ENCODE assay signal across 9 cellular contexts in genomic region chr6:47135772-47136171, GRCh38.
DNase-seq lines count a peak whose midpoint lies in the region; ATAC-seq, FAIRE-seq and TF ChIP-seq lines count a peak whose summit lies in the region.
"Had no signal": no experiment of that assay in that cellular context is flagged by ENCODE, and none has a peak within 500 bp of the region (broad histone marks: within the 10 kb centered on the region; RNA-seq: fewer than 3 reads in every experiment).

No MANE protein-coding gene starts in this region.

- H3K4me3 ChIP-seq in Caco-2 (ENCODE audit: low read depth, low read length) (no peak overlapping the region), K562 (no peak overlapping the region)
- no peak overlapping the region for H3K4me3 ChIP-seq in CD4-positive, alpha-beta memory T cell (ENCODE audit: low read length in 2 of 2)
- H3K4me3 ChIP-seq: GM12878 had no signal

- no peaks in the 10 kb centered on the region for H4K20me1 ChIP-seq in K562 (replicated peaks; ENCODE audit: control insufficient read depth, insufficient read depth, low read length)

- no peaks in the 10 kb centered on the region for H3K36me3 Mint-ChIP-seq in Caco-2 (ENCODE audit: insufficient read depth, unreplicated experiment)
- no peaks in the 10 kb centered on the region for H3K36me3 Mint-ChIP-seq in activated CD4-positive, alpha-beta T cell treated with anti-CD3 and anti-CD28 coated beads, Interleukin-2, amount 10 ng/mL, durations not matched to agents 7 days and 5 days (ENCODE audit: low read depth)
- H3K36me3 Mint-ChIP-seq in activated CD4-positive, alpha-beta memory T cell treated with anti-CD3 and anti-CD28 coated beads, Interleukin-2, amount 10 ng/mL, durations not matched to agents 7 days and 5 days (ENCODE audit: low read depth): no peaks in the 10 kb centered on the region
- no peaks in the 10 kb centered on the region for H3K36me3 Mint-ChIP-seq in CD4-positive, alpha-beta memory T cell

- H3K9me3 ChIP-seq in Caco-2 (no peaks in the 10 kb centered on the region), K562 (replicated peaks; ENCODE audit: control insufficient read depth, insufficient read depth, low read depth, low read length) (no peaks in the 10 kb centered on the region)
- H3K9me3 ChIP-seq in CD4-positive, alpha-beta memory T cell (ENCODE audit: control insufficient read depth in 1 of 2, low read length in 2 of 2): no peaks in the 10 kb centered on the region

- TF ChIP-seq EP300 in K562 (IDR thresholded peaks at IDR 0.05; ENCODE audit: low read length): peak; percentile 77

- H3K4me1 ChIP-seq in Caco-2: peaks cover 53% of the 10 kb centered on the region
- peaks cover 17 to 42% of the 10 kb centered on the region in 2 experiments for H3K4me1 ChIP-seq in K562 (replicated peaks in 1 of 2; ENCODE audit: control insufficient read depth in 2 of 2, insufficient read depth in 2 of 2, low read length in 2 of 2)
- no peaks in the 10 kb centered on the region for H3K4me1 ChIP-seq in CD4-positive, alpha-beta memory T cell (ENCODE audit: insufficient read depth, low read length)

- peak overlapping the region in 1 of 2 experiments; percentile 67; a peak in 2 of 4 replicates for H3K9ac ChIP-seq in K562 (ENCODE audit: insufficient read depth in 1 of 2, low read depth in 2 of 2, low read length in 2 of 2)

- H3K4me1 Mint-ChIP-seq in Caco-2 (ENCODE audit: low read depth, unreplicated experiment): peaks cover 48% of the 10 kb centered on the region
- H3K4me1 Mint-ChIP-seq in activated CD4-positive, alpha-beta T cell treated with anti-CD3 and anti-CD28 coated beads, Interleukin-2, amount 10 ng/mL, durations not matched to agents 7 days and 5 days: peaks cover 7% of the 10 kb centered on the region
- H3K4me1 Mint-ChIP-seq in activated CD4-positive, alpha-beta memory T cell treated with anti-CD3 and anti-CD28 coated beads, Interleukin-2, amount 10 ng/mL, durations not matched to agents 7 days and 5 days: no peaks in the 10 kb centered on the region
- no peaks in the 10 kb centered on the region for H3K4me1 Mint-ChIP-seq in CD4-positive, alpha-beta memory T cell

- no peaks in the 10 kb centered on the region for H3K79me2 ChIP-seq in K562 (ENCODE audit: control insufficient read depth, insufficient read depth, low read length)

- H3K27me3 ChIP-seq in Caco-2 (replicated peaks; ENCODE audit: control insufficient read depth, insufficient read depth, low read length) (no peaks in the 10 kb centered on the region), K562 (ENCODE audit: control insufficient read depth in 2 of 2, insufficient read depth in 2 of 2, low read length in 2 of 2) (no peaks in the 10 kb centered on the region)
- no peaks in the 10 kb centered on the region for H3K27me3 ChIP-seq in CD4-positive, alpha-beta memory T cell (ENCODE audit: insufficient read depth, low read length)

- intact Hi-C loops in Caco-2 (cut with micrococcal nuclease; ENCODE audit: unreplicated experiment) (loop anchor here (1.0 to 2.0 kb wide), 2 partner anchors 39 to 53 kb away; no protein-coding TSS in a partner anchor), K562 (cut with micrococcal nuclease) (no loop called here)
- intact Hi-C loops in CD4-positive, alpha-beta memory T cell (cut with micrococcal nuclease): no loop called here

- H3K4me3 Mint-ChIP-seq in Caco-2 (ENCODE audit: unreplicated experiment): peak overlapping the region; percentile 9
- H3K4me3 Mint-ChIP-seq in activated CD4-positive, alpha-beta T cell treated with anti-CD3 and anti-CD28 coated beads, Interleukin-2, amount 10 ng/mL, durations not matched to agents 7 days and 5 days: no peak overlapping the region
- no peak overlapping the region for H3K4me3 Mint-ChIP-seq in activated CD4-positive, alpha-beta memory T cell treated with anti-CD3 and anti-CD28 coated beads, Interleukin-2, amount 10 ng/mL, durations not matched to agents 7 days and 5 days
- no peak overlapping the region for H3K4me3 Mint-ChIP-seq in CD4-positive, alpha-beta memory T cell

- POLR2A ChIA-PET in Caco-2 (lab: Charles Lee) (no interaction called here), K562 (lab: Yijun Ruan, JAX) (interaction anchor here (1.2 kb wide), 1 partner anchor 8 kb away, joined by 5 read pairs; no protein-coding TSS in a partner anchor)
- POLR2A ChIA-PET in activated CD4-positive, alpha-beta T cell treated with anti-CD3 and anti-CD28 coated beads, Interleukin-2, amount 10 ng/mL, durations not matched to agents 7 days and 5 days (lab: Charles Lee): no interaction called here
- POLR2A ChIA-PET in activated CD4-positive, alpha-beta memory T cell treated with anti-CD3 and anti-CD28 coated beads, Interleukin-2, amount 10 ng/mL, durations not matched to agents 7 days and 5 days (lab: Charles Lee): no interaction called here
- POLR2A ChIA-PET in CD4-positive, alpha-beta memory T cell (lab: Charles Lee; ENCODE audit: partially characterized antibody): no interaction called here

- CTCF ChIA-PET in Caco-2 (lab: Charles Lee) (no interaction called here), K562 (lab: Yijun Ruan, JAX; ENCODE audit: low intra/inter-chr PET ratio) (no interaction called here)
- CTCF ChIA-PET in activated CD4-positive, alpha-beta T cell treated with anti-CD3 and anti-CD28 coated beads, Interleukin-2, amount 10 ng/mL, durations not matched to agents 7 days and 5 days (lab: Charles Lee): interaction anchor here (0.7 kb wide), 1 partner anchor 67 kb away, joined by 3 read pairs; no protein-coding TSS in a partner anchor
- CTCF ChIA-PET in activated CD4-positive, alpha-beta memory T cell treated with anti-CD3 and anti-CD28 coated beads, Interleukin-2, amount 10 ng/mL, durations not matched to agents 7 days and 5 days (lab: Charles Lee): no interaction called here
- CTCF ChIA-PET in CD4-positive, alpha-beta memory T cell (lab: Charles Lee; ENCODE audit: partially characterized antibody): no interaction called here

- H3K36me3 ChIP-seq in Caco-2 (ENCODE audit: control insufficient read depth, insufficient read depth, low read length) (no peaks in the 10 kb centered on the region), K562 (ENCODE audit: control insufficient read depth, insufficient read depth, low read length) (no peaks in the 10 kb centered on the region)
- H3K36me3 ChIP-seq in CD4-positive, alpha-beta memory T cell (ENCODE audit: insufficient read depth, low read length): no peaks in the 10 kb centered on the region

- peak overlapping the region; percentile 15 for H2AFZ ChIP-seq in K562 (ENCODE audit: low read depth, low read length)

- TF ChIP-seq RAD21 in K562 (CRISPR knock-in tag; conservative IDR thresholded peaks at IDR 0.05 in 1 of 2, IDR thresholded peaks at IDR 0.05 in 1 of 2): no peak

- ATAC-seq in K562: 0 out of 3 replicates have a peak, but pooled peaks have one; percentile 16
- ATAC-seq: GM12878 had no signal

- peak overlapping the region; percentile 32; the same call in 1 of the 2 replicates for H3K4me2 ChIP-seq in K562 (ENCODE audit: insufficient read depth, low read length)

- no peak for TF ChIP-seq POLR2A in K562 (conservative IDR thresholded peaks at IDR 0.05)

- peak; percentile 51 for FAIRE-seq in K562 (lab: Jason Lieb, UNC)
- FAIRE-seq: GM12878 had no signal

- H3K9me1 ChIP-seq in K562 (ENCODE audit: control insufficient read depth, insufficient read depth, low read length): no peaks in the 10 kb centered on the region

- WGBS in K562 (ENCODE audit: insufficient coverage, low coverage, missing lambda C conversion rate): 6% methylated on average over 3 of the region's 3 CpGs

- peak overlapping the region; percentile 81 for H3K27ac Mint-ChIP-seq in Caco-2 (ENCODE audit: unreplicated experiment)
- no peak overlapping the region for H3K27ac Mint-ChIP-seq in activated CD4-positive, alpha-beta T cell treated with anti-CD3 and anti-CD28 coated beads, Interleukin-2, amount 10 ng/mL, durations not matched to agents 7 days and 5 days
- H3K27ac Mint-ChIP-seq in activated CD4-positive, alpha-beta memory T cell treated with anti-CD3 and anti-CD28 coated beads, Interleukin-2, amount 10 ng/mL, durations not matched to agents 7 days and 5 days: no peak overlapping the region
- H3K27ac Mint-ChIP-seq in CD4-positive, alpha-beta memory T cell: no peak overlapping the region

- DNase-seq in Caco-2 (peak in 1 of 2 experiments; percentile 53), NCI-H146 treated with DMSO at 0.1 percent for 48 hours (lab: John Stamatoyannopoulos, UW; ENCODE audit: unreplicated experiment) (peak; percentile 39), K562 (ENCODE audit: extremely low read depth in 1 of 4, low spot score in 3 of 4) (peak; percentile 44 to 70 (median 50)), lung microvascular endothelial cell (ENCODE audit: low read depth in 2 of 2) (peak; percentile 92 to 93)
- DNase-seq in activated CD4-positive, alpha-beta T cell treated with anti-CD3 and anti-CD28 coated beads, Interleukin-2, amount 10 ng/mL, durations not matched to agents 7 days and 5 days: no peak
- DNase-seq in activated CD4-positive, alpha-beta memory T cell treated with anti-CD3 and anti-CD28 coated beads, Interleukin-2, amount 10 ng/mL, durations not matched to agents 7 days and 5 days: no peak
- no peak for DNase-seq in CD4-positive, alpha-beta memory T cell
- DNase-seq in activated CD8-positive, alpha-beta memory T cell treated with anti-CD3 and anti-CD28 coated beads, Interleukin-2, amount 50 U/mL, for 48 hours: no peak

- H3K9me3 Mint-ChIP-seq in Caco-2 (ENCODE audit: unreplicated experiment): no peaks in the 10 kb centered on the region
- no peaks in the 10 kb centered on the region for H3K9me3 Mint-ChIP-seq in activated CD4-positive, alpha-beta T cell treated with anti-CD3 and anti-CD28 coated beads, Interleukin-2, amount 10 ng/mL, durations not matched to agents 7 days and 5 days
- no peaks in the 10 kb centered on the region for H3K9me3 Mint-ChIP-seq in activated CD4-positive, alpha-beta memory T cell treated with anti-CD3 and anti-CD28 coated beads, Interleukin-2, amount 10 ng/mL, durations not matched to agents 7 days and 5 days
- H3K9me3 Mint-ChIP-seq in CD4-positive, alpha-beta memory T cell: no peaks in the 10 kb centered on the region

- BruUV-seq in Caco-2 (replicated peaks; lab: Mats Ljungman, UMichigan) (no TSS peak), K562 (replicated peaks; lab: Mats Ljungman, UMichigan) (no TSS peak)

- TF ChIP-seq CTCF in Caco-2 (IDR thresholded peaks at IDR 0.05; ENCODE audit: insufficient read depth in 1 of 2, low read depth in 1 of 2, low read length in 1 of 2, severe bottlenecking in 1 of 2, unreplicated experiment in 1 of 2) (no peak), K562 (IDR thresholded peaks at IDR 0.05 in 2 of 3, conservative IDR thresholded peaks at IDR 0.05 in 1 of 3; ENCODE audit: insufficient read depth in 2 of 3, low read depth in 1 of 3, low read length in 3 of 3) (no peak)

- in situ Hi-C loops in K562 (cut with MboI): no loop called here

- H3K27ac ChIP-seq in K562 (ENCODE audit: extremely low read depth, low read depth, low read length): peak overlapping the region; percentile 93
- H3K27ac ChIP-seq in CD4-positive, alpha-beta memory T cell (ENCODE audit: low read depth, low read length): no peak overlapping the region

- H3K27me3 Mint-ChIP-seq in Caco-2 (ENCODE audit: insufficient read depth, unreplicated experiment): no peaks in the 10 kb centered on the region
- H3K27me3 Mint-ChIP-seq in activated CD4-positive, alpha-beta T cell treated with anti-CD3 and anti-CD28 coated beads, Interleukin-2, amount 10 ng/mL, durations not matched to agents 7 days and 5 days: no peaks in the 10 kb centered on the region
- no peaks in the 10 kb centered on the region for H3K27me3 Mint-ChIP-seq in activated CD4-positive, alpha-beta memory T cell treated with anti-CD3 and anti-CD28 coated beads, Interleukin-2, amount 10 ng/mL, durations not matched to agents 7 days and 5 days
- peaks cover 1 to 6% of the 10 kb centered on the region in 2 donors for H3K27me3 Mint-ChIP-seq in CD4-positive, alpha-beta memory T cell

Comparison
In these comparisons a context has a peak if more than half of its experiments do, and no peak if none do; other contexts are left out.
1. DNase-seq: peak in NCI-H146 treated with DMSO at 0.1 percent for 48 hours (single experiment), K562 (4 of 4) and lung microvascular endothelial cell (2 of 2); none in activated CD4-positive, alpha-beta T cell treated with anti-CD3 and anti-CD28 coated beads, Interleukin-2, amount 10 ng/mL, durations not matched to agents 7 days and 5 days (single experiment), activated CD4-positive, alpha-beta memory T cell treated with anti-CD3 and anti-CD28 coated beads, Interleukin-2, amount 10 ng/mL, durations not matched to agents 7 days and 5 days (single experiment), CD4-positive, alpha-beta memory T cell (0 of 5) and activated CD8-positive, alpha-beta memory T cell treated with anti-CD3 and anti-CD28 coated beads, Interleukin-2, amount 50 U/mL, for 48 hours (single experiment).